ENCODE assay signal across 10 cellular contexts in genomic region chr4:127698789-127699200, GRCh38. TPM values are rescaled to one million over a fixed set of nuclear protein-coding genes. Genes with fewer than 3 reads are reported as not detected.
A peak's percentile ranks its signal among the peaks of the same experiment; 100 is the strongest.
DNase-seq lines count a peak whose midpoint lies in the region; ATAC-seq and TF ChIP-seq lines count a peak whose summit lies in the region.
"Had no signal": no experiment of that assay in that cellular context is flagged by ENCODE, and none has a peak within 500 bp of the region (broad histone marks: within the 10 kb centered on the region; RNA-seq: fewer than 3 reads in every experiment).

No MANE protein-coding gene starts in this region.

- H2AFZ ChIP-seq in OCI-LY7 (ENCODE audit: low read length), result no peak overlapping the region

- H3K4me2 ChIP-seq in OCI-LY7 (ENCODE audit: low read length), result no peak overlapping the region

- intact Hi-C loops in OCI-LY7 (cut with micrococcal nuclease; ENCODE audit: unreplicated experiment), result no loop called here

- POLR2A ChIA-PET in OCI-LY7 (lab: Charles Lee), result no interaction called here

- BruUV-seq in OCI-LY7 (replicated peaks; lab: Mats Ljungman, UMichigan), result no TSS peak

- peak overlapping the region in 4 of 5 experiments; percentile 30 to 62 (median 36) for H3K4me3 Mint-ChIP-seq in brain
- no peak overlapping the region for H3K4me3 Mint-ChIP-seq in mesothelial cell of epicardium

- H3K9me3 ChIP-seq in OCI-LY7 (ENCODE audit: low read length), result no peaks in the 10 kb centered on the region
- H3K9me3 ChIP-seq: pancreas had no signal

- H3K27ac ChIP-seq in OCI-LY7 (ENCODE audit: low read depth, low read length, poor library complexity, severe bottlenecking), result no peak overlapping the region
- H3K27ac ChIP-seq: pancreas had no signal

- H3K4me1 Mint-ChIP-seq in brain, result peaks cover 4% of the 10 kb centered on the region
- H3K4me1 Mint-ChIP-seq in mesothelial cell of epicardium, result peaks cover 2% of the 10 kb centered on the region

- no peaks in the 10 kb centered on the region for H3K36me3 ChIP-seq in OCI-LY7 (ENCODE audit: insufficient read depth, low read length)
- H3K36me3 ChIP-seq: pancreas had no signal

- H3K9me2 ChIP-seq in OCI-LY7 (ENCODE audit: insufficient read depth, low read length), result no peaks in the 10 kb centered on the region

- H4K20me1 ChIP-seq in OCI-LY7 (ENCODE audit: insufficient read depth, low read length), result no peaks in the 10 kb centered on the region

- H3K36me3 Mint-ChIP-seq in brain (peaks cover 54% of the 10 kb centered on the region), mesothelial cell of epicardium (peaks cover 19% of the 10 kb centered on the region)

- TF ChIP-seq CTCF in AG09309 (IDR thresholded peaks at IDR 0.05; ENCODE audit: control insufficient read depth, insufficient read depth, low read depth, low read length, missing control alignments) (no peak), brain (conservative IDR thresholded peaks at IDR 0.05) (no peak), OCI-LY7 (conservative IDR thresholded peaks at IDR 0.05; ENCODE audit: low read length) (no peak), mesothelial cell of epicardium (IDR thresholded peaks at IDR 0.05; ENCODE audit: unreplicated experiment) (no peak)

- ATAC-seq in GM19468 (IDR thresholded peaks at IDR 0.05; ENCODE audit: extremely low read depth, unreplicated experiment) (peak; percentile 100), HG03442 (IDR thresholded peaks at IDR 0.05; ENCODE audit: unreplicated experiment) (peak; percentile 100)

- H3K9me3 Mint-ChIP-seq in brain (peaks cover 12 to 28% (median 17%) of the 10 kb centered on the region in 5 experiments), mesothelial cell of epicardium (peaks cover 28% of the 10 kb centered on the region)

- H3K27ac Mint-ChIP-seq in brain (peak overlapping the region in 3 of 5 experiments; percentile 67 to 85 (median 78)), mesothelial cell of epicardium (no peak overlapping the region)

- H3K4me3 ChIP-seq in AG09309 (ENCODE audit: control insufficient read depth, low read depth, low read length) (no peak overlapping the region), OCI-LY7 (ENCODE audit: low read depth, low read length, poor library complexity, severe bottlenecking) (no peak overlapping the region)
- H3K4me3 ChIP-seq: pancreas had no signal

- no peaks in the 10 kb centered on the region for H3K79me2 ChIP-seq in OCI-LY7 (ENCODE audit: insufficient read depth, low read depth, low read length)

- peak; percentile 65 for DNase-seq in AG09309 (ENCODE audit: low read depth)
- DNase-seq in NCI-H82 (lab: John Stamatoyannopoulos, UW), result no peak
- DNase-seq in activated CD4-positive, alpha-beta T cell treated with anti-CD3 and anti-CD28 coated beads, Interleukin-2, amount 50 U/mL, for 4 hours, result no peak
- no peak for DNase-seq in OCI-LY7 (ENCODE audit: low spot score)
- DNase-seq in mesothelial cell of epicardium (ENCODE audit: low spot score in 2 of 2, unreplicated experiment in 2 of 2), result no peak
- DNase-seq: DND-41, pancreas had no signal

- no peaks in the 10 kb centered on the region for H3K27me3 Mint-ChIP-seq in brain
- H3K27me3 Mint-ChIP-seq in mesothelial cell of epicardium (ENCODE audit: low read depth), result no peaks in the 10 kb centered on the region

- H3K4me1 ChIP-seq in OCI-LY7 (ENCODE audit: insufficient read depth, low read length, poor library complexity, severe bottlenecking), result no peaks in the 10 kb centered on the region
- H3K4me1 ChIP-seq: pancreas had no signal

- CTCF ChIA-PET in OCI-LY7 (lab: Charles Lee; ENCODE audit: unreplicated experiment), result no interaction called here

RNA-seq across cellular contexts. Expression of gene SLC25A31, which starts 31.4 kb away (rescaled TPM):
- not detected for polyA plus RNA-seq in brain (ENCODE audit: insufficient read depth, low read depth, low replicate concordance)
- total RNA-seq in OCI-LY7 (2014; rRNA removed; shearing (Covaris generic)), result not detected in 2 replicates
- total RNA-seq in OCI-LY7 (2022) (not detected in 2 replicates), mesothelial cell of epicardium (not detected in 3 replicates)
- total RNA-seq: pancreas had no signal
